In genomic region chr2:63064661-63065060, GRCh38 we compare ENCODE assay signal across 6 cellular contexts. TPM values are rescaled to one million over a fixed set of nuclear protein-coding genes. Genes with fewer than 3 reads are reported as not detected.
"Had no signal": no experiment of that assay in that cellular context is flagged by ENCODE, and none has a peak within 500 bp of the region (broad histone marks: within the 10 kb centered on the region; RNA-seq: fewer than 3 reads in every experiment).

No MANE protein-coding gene starts in this region.

- H3K4me3 ChIP-seq: K562 had no signal

- H3K27ac ChIP-seq: HL-60 had no signal

- ATAC-seq: HepG2, K562 had no signal

- DNase-seq: IMR-90, KBM-7, KG1 had no signal

RNA-seq across cellular contexts. Expression of gene OTX1, which starts 14.0 kb away (rescaled TPM):
- total RNA-seq: IMR-90 had no signal
